1 cellular context compared by ENCODE assay signal in genomic region chr3:52534281-52535183, GRCh38.
A peak's percentile ranks its signal among the peaks of the same experiment; 100 is the strongest.
TF ChIP-seq lines count a peak whose summit lies in the region.

No MANE protein-coding gene starts in this region.

TF ChIP-seq in K562, 482 proteins besides CTCF, POLR2A, EP300 and RAD21 (continued from another document and continues in another):
- TF ChIP-seq THAP7 (CRISPR knock-in tag; IDR thresholded peaks at IDR 0.05) (no peak), ZNF695 (CRISPR knock-in tag; IDR thresholded peaks at IDR 0.05) (no peak), BCL6 (CRISPR knock-in tag; IDR thresholded peaks at IDR 0.05) (no peak), GMEB1 (CRISPR knock-in tag; IDR thresholded peaks at IDR 0.05) (no peak), ILF3 (IDR thresholded peaks at IDR 0.05; ENCODE audit: borderline replicate concordance) (no peak), PURB (CRISPR knock-in tag; IDR thresholded peaks at IDR 0.05; ENCODE audit: low read depth) (no peak), CEBPG (CRISPR knock-in tag; IDR thresholded peaks at IDR 0.05) (0 out of 2 replicates have a peak, but pooled peaks have one; percentile 16), CEBPG (tag; conservative IDR thresholded peaks at IDR 0.05 in 1 of 2, IDR thresholded peaks at IDR 0.05 in 1 of 2) (no peak), NFE2 (IDR thresholded peaks at IDR 0.05; ENCODE audit: low read depth) (no peak), CAMTA2 (CRISPR knock-in tag; conservative IDR thresholded peaks at IDR 0.05) (no peak), MXD1 (CRISPR knock-in tag; IDR thresholded peaks at IDR 0.05; ENCODE audit: borderline replicate concordance, poor library complexity, severe bottlenecking) (no peak), FOXP1 (CRISPR knock-in tag; IDR thresholded peaks at IDR 0.05) (peak; percentile 1; the same call in 1 of the 2 replicates), TEAD4 (IDR thresholded peaks at IDR 0.05; ENCODE audit: low read length) (no peak), TEAD4 (CRISPR knock-in tag; IDR thresholded peaks at IDR 0.05; ENCODE audit: borderline replicate concordance) (no peak), CXXC5 (CRISPR knock-in tag; IDR thresholded peaks at IDR 0.05) (0 out of 2 replicates have a peak, but pooled peaks have one; percentile 5), TEAD1 (CRISPR knock-in tag; IDR thresholded peaks at IDR 0.05) (peak in 1 of 2 experiments; percentile 59; a peak in 2 of 4 replicates), L3MBTL2 (IDR thresholded peaks at IDR 0.05) (peak; percentile 45), TFAP4 (CRISPR knock-in tag; IDR thresholded peaks at IDR 0.05; ENCODE audit: borderline replicate concordance) (peak; percentile 46; the same call in 1 of the 2 replicates), ELK3 (CRISPR knock-in tag; IDR thresholded peaks at IDR 0.05) (no peak), FOXM1 (IDR thresholded peaks at IDR 0.05; ENCODE audit: low read depth) (no peak), FOXM1 (CRISPR knock-in tag; IDR thresholded peaks at IDR 0.05; ENCODE audit: low read depth) (no peak), ZBTB34 (CRISPR knock-in tag; IDR thresholded peaks at IDR 0.05) (no peak), EGR1 (conservative IDR thresholded peaks at IDR 0.05) (no peak), ILK (tag; IDR thresholded peaks at IDR 0.05; ENCODE audit: borderline replicate concordance, low read depth) (no peak), ZNF263 (CRISPR knock-in tag; IDR thresholded peaks at IDR 0.05; ENCODE audit: borderline replicate concordance) (peak; percentile 78), MNT (conservative IDR thresholded peaks at IDR 0.05) (peak in 1 of 2 experiments; percentile 23; a peak in 1 of 4 replicates), TEAD2 (tag; IDR thresholded peaks at IDR 0.05) (no peak), MGA (IDR thresholded peaks at IDR 0.05) (peak; percentile 21; the same call in 1 of the 2 replicates), ZFX (CRISPR knock-in tag; IDR thresholded peaks at IDR 0.05) (peak; percentile 84), SMARCA5 (IDR thresholded peaks at IDR 0.05) (no peak), UBTF (IDR thresholded peaks at IDR 0.05; ENCODE audit: borderline replicate concordance in 1 of 2, low read depth in 2 of 2, low read length in 2 of 2) (peak; percentile 62 to 76; a peak in 2 of 4 replicates), POLR2G (IDR thresholded peaks at IDR 0.05; ENCODE audit: low read depth, low read length) (peak; percentile 26), E2F6 (IDR thresholded peaks at IDR 0.05; ENCODE audit: borderline replicate concordance in 1 of 2, extremely low read depth in 1 of 2, insufficient read depth in 1 of 2, insufficient read length in 1 of 2, low read depth in 1 of 2, low read length in 1 of 2, poor library complexity in 1 of 2, severe bottlenecking in 1 of 2) (peak; percentile 19 to 60)
